ENCODE assay signal across 21 cellular contexts in genomic region chr12:95424271-95424994, GRCh38. TPM values are rescaled to one million over a fixed set of nuclear protein-coding genes. Genes with fewer than 3 reads are reported as not detected.
A peak's percentile ranks its signal among the peaks of the same experiment; 100 is the strongest.
DNase-seq lines count a peak whose midpoint lies in the region; ATAC-seq and TF ChIP-seq lines count a peak whose summit lies in the region.
"Had no signal": no experiment of that assay in that cellular context is flagged by ENCODE, and none has a peak within 500 bp of the region (broad histone marks: within the 10 kb centered on the region; RNA-seq: fewer than 3 reads in every experiment).

No MANE protein-coding gene starts in this region.

- H2AFZ ChIP-seq in OCI-LY7 (ENCODE audit: low read length): peak overlapping the region; percentile 66; the same call in 1 of the 2 replicates
- no peak overlapping the region for H2AFZ ChIP-seq in osteoblast (ENCODE audit: low read length)

- no TSS peak for BruUV-seq in OCI-LY7 (replicated peaks; lab: Mats Ljungman, UMichigan)

- intact Hi-C loops in heart right ventricle (cut with DNase I) (no loop called here), Right ventricle myocardium superior (cut with DNase I) (no loop called here), OCI-LY7 (cut with micrococcal nuclease; ENCODE audit: unreplicated experiment) (no loop called here), left colon (cut with DNase I, micrococcal nuclease) (no loop called here), upper lobe of right lung (cut with DNase I) (no loop called here)

- peaks cover 4% of the 10 kb centered on the region for H3K4me1 Mint-ChIP-seq in activated naive CD8-positive, alpha-beta T cell treated with anti-CD3 and anti-CD28 coated beads, Interleukin-2, amount 50 U/mL, for 24 hours
- peaks cover 0 to 7% of the 10 kb centered on the region in 2 donors for H3K4me1 Mint-ChIP-seq in immature natural killer cell

- H3K9me3 ChIP-seq in heart right ventricle (no peaks in the 10 kb centered on the region), OCI-LY7 (ENCODE audit: low read length) (no peaks in the 10 kb centered on the region), upper lobe of right lung (no peaks in the 10 kb centered on the region), osteoblast (ENCODE audit: low read depth, low read length) (no peaks in the 10 kb centered on the region)
- H3K9me3 ChIP-seq: breast epithelium, esophagus squamous epithelium had no signal

- peaks cover 0 to 21% (median 11%) of the 10 kb centered on the region in 9 donors for H3K4me1 ChIP-seq in heart right ventricle
- H3K4me1 ChIP-seq in OCI-LY7 (ENCODE audit: insufficient read depth, low read length, poor library complexity, severe bottlenecking): peaks cover 26% of the 10 kb centered on the region
- no peaks in the 10 kb centered on the region for H3K4me1 ChIP-seq in upper lobe of right lung
- H3K4me1 ChIP-seq in osteoblast (ENCODE audit: insufficient read depth, low read length): no peaks in the 10 kb centered on the region
- H3K4me1 ChIP-seq: breast epithelium had no signal

- peaks cover 1% of the 10 kb centered on the region for H3K27me3 Mint-ChIP-seq in activated naive CD8-positive, alpha-beta T cell treated with anti-CD3 and anti-CD28 coated beads, Interleukin-2, amount 50 U/mL, for 24 hours
- H3K27me3 Mint-ChIP-seq in immature natural killer cell (ENCODE audit: low read depth in 3 of 3): peaks cover 0 to 3% (median 2%) of the 10 kb centered on the region in 3 donors
- H3K27me3 Mint-ChIP-seq: activated B cell treated with CpG ODN at 0.5 μM for 24 hours; activated naive CD8-positive, alpha-beta T cell treated with anti-CD3 and anti-CD28 coated beads, Interleukin-2, amount 10 ng/mL, durations not matched to agents 7 days and 5 days; CD4-positive, alpha-beta T cell had no signal

- no peaks in the 10 kb centered on the region for H3K36me3 Mint-ChIP-seq in activated naive CD8-positive, alpha-beta T cell treated with anti-CD3 and anti-CD28 coated beads, Interleukin-2, amount 50 U/mL, for 24 hours (ENCODE audit: low read depth)
- H3K36me3 Mint-ChIP-seq in immature natural killer cell: no peaks in the 10 kb centered on the region
- H3K36me3 Mint-ChIP-seq: activated naive CD8-positive, alpha-beta T cell treated with anti-CD3 and anti-CD28 coated beads, Interleukin-2, amount 10 ng/mL, durations not matched to agents 7 days and 5 days had no signal

- H3K9me2 ChIP-seq in OCI-LY7 (ENCODE audit: insufficient read depth, low read length): no peaks in the 10 kb centered on the region

- H3K27me3 ChIP-seq in heart right ventricle (no peaks in the 10 kb centered on the region), upper lobe of right lung (no peaks in the 10 kb centered on the region), osteoblast (ENCODE audit: insufficient read depth, low read length) (no peaks in the 10 kb centered on the region)
- H3K27me3 ChIP-seq: breast epithelium, esophagus squamous epithelium had no signal

- H3K79me2 ChIP-seq in OCI-LY7 (ENCODE audit: insufficient read depth, low read depth, low read length): no peaks in the 10 kb centered on the region
- H3K79me2 ChIP-seq in osteoblast (ENCODE audit: insufficient read depth, low read length): no peaks in the 10 kb centered on the region

- no peak overlapping the region for H3K27ac Mint-ChIP-seq in activated naive CD8-positive, alpha-beta T cell treated with anti-CD3 and anti-CD28 coated beads, Interleukin-2, amount 50 U/mL, for 24 hours
- no peak overlapping the region for H3K27ac Mint-ChIP-seq in immature natural killer cell
- H3K27ac Mint-ChIP-seq: activated B cell treated with CpG ODN at 0.5 μM for 24 hours; activated CD8-positive, alpha-beta T cell treated with anti-CD3 and anti-CD28 coated beads, Interleukin-2, amount 10 ng/mL, durations not matched to agents 7 days and 5 days; activated naive CD8-positive, alpha-beta T cell treated with anti-CD3 and anti-CD28 coated beads, Interleukin-2, amount 10 ng/mL, durations not matched to agents 7 days and 5 days; CD4-positive, alpha-beta T cell had no signal

- H3K4me2 ChIP-seq in OCI-LY7 (ENCODE audit: low read length) (no peak overlapping the region), osteoblast (ENCODE audit: insufficient read depth, low read length) (no peak overlapping the region)

- H4K20me1 ChIP-seq in OCI-LY7 (ENCODE audit: insufficient read depth, low read length) (no peaks in the 10 kb centered on the region), osteoblast (ENCODE audit: insufficient read depth, low read length) (no peaks in the 10 kb centered on the region)

- ATAC-seq in heart right ventricle (peak in 5 of 8 donors; percentile 15 to 64 (median 61)), Right ventricle myocardium superior (ENCODE audit: poor library complexity) (no peak), left colon (peak; percentile 35), upper lobe of right lung (peak; percentile 69)
- ATAC-seq in activated naive CD8-positive, alpha-beta T cell treated with anti-CD3 and anti-CD28 coated beads, Interleukin-2, amount 50 U/mL, for 24 hours: no peak
- ATAC-seq: activated CD8-positive, alpha-beta T cell treated with anti-CD3 and anti-CD28 coated beads, Interleukin-2, amount 10 ng/mL, durations not matched to agents 7 days and 5 days; activated T-cell treated with anti-CD3 and anti-CD28 coated beads, Interleukin-2, amount 50 U/mL, for 72 hours had no signal

- POLR2A ChIA-PET in OCI-LY7 (lab: Charles Lee): interaction anchor here (0.6 to 0.7 kb wide), 2 partner anchors 9 to 278 kb away, joined by 3 read pairs; no protein-coding TSS in a partner anchor

- H3K27ac ChIP-seq in heart right ventricle: peak overlapping the region in 2 of 10 donors; percentile 2 to 47
- no peak overlapping the region for H3K27ac ChIP-seq in OCI-LY7 (ENCODE audit: low read depth, low read length, poor library complexity, severe bottlenecking)
- peak overlapping the region; percentile 30 for H3K27ac ChIP-seq in upper lobe of right lung
- H3K27ac ChIP-seq in osteoblast (ENCODE audit: low read depth, low read length): no peak overlapping the region
- H3K27ac ChIP-seq: breast epithelium, esophagus squamous epithelium had no signal

- H3K36me3 ChIP-seq in heart right ventricle (no peaks in the 10 kb centered on the region), OCI-LY7 (ENCODE audit: insufficient read depth, low read length) (no peaks in the 10 kb centered on the region), upper lobe of right lung (no peaks in the 10 kb centered on the region), osteoblast (ENCODE audit: insufficient read depth, low read length) (no peaks in the 10 kb centered on the region)
- H3K36me3 ChIP-seq: breast epithelium, esophagus squamous epithelium had no signal

- H3K4me3 ChIP-seq in heart right ventricle (no peak overlapping the region), OCI-LY7 (ENCODE audit: low read depth, low read length, poor library complexity, severe bottlenecking) (no peak overlapping the region), upper lobe of right lung (no peak overlapping the region), osteoblast (ENCODE audit: insufficient read depth, low read length) (no peak overlapping the region)
- H3K4me3 ChIP-seq: breast epithelium, esophagus squamous epithelium had no signal

- TF ChIP-seq CTCF in heart right ventricle (IDR thresholded peaks at IDR 0.05) (no peak), OCI-LY7 (conservative IDR thresholded peaks at IDR 0.05; ENCODE audit: low read length) (no peak), upper lobe of right lung (IDR thresholded peaks at IDR 0.05) (no peak), osteoblast (IDR thresholded peaks at IDR 0.05; ENCODE audit: extremely low read depth, low read depth, low read length) (no peak)

- CTCF ChIA-PET in OCI-LY7 (lab: Charles Lee; ENCODE audit: unreplicated experiment): no interaction called here

- DNase-seq in heart right ventricle (peak in 1 of 2 donors; percentile 6), Right ventricle myocardium superior (no peak), OCI-LY7 (ENCODE audit: low spot score) (no peak), left colon (no peak), upper lobe of right lung (no peak), osteoblast (ENCODE audit: insufficient read length, low spot score, missing footprints) (no peak), immature natural killer cell (no peak)
- no peak for DNase-seq in activated naive CD8-positive, alpha-beta T cell treated with anti-CD3 and anti-CD28 coated beads, Interleukin-2, amount 50 U/mL, for 24 hours
- DNase-seq: activated B cell treated with CpG ODN at 0.5 μM for 24 hours; activated CD8-positive, alpha-beta T cell treated with anti-CD3 and anti-CD28 coated beads, Interleukin-2, amount 10 ng/mL, durations not matched to agents 7 days and 5 days; activated naive CD8-positive, alpha-beta T cell treated with anti-CD3 and anti-CD28 coated beads, Interleukin-2, amount 10 ng/mL, durations not matched to agents 7 days and 5 days; activated T-cell treated with anti-CD3 and anti-CD28 coated beads, Interleukin-2, amount 50 U/mL, for 72 hours; CD4-positive, alpha-beta T cell; EL; esophagus squamous epithelium; nucleus accumbens; SHP77 treated with DMSO at 0.1 percent for 48 hours; stimulated activated CD4-positive, alpha-beta T cell treated with anti-CD3 and anti-CD28 coated beads, Interleukin-4, amount 100 ng/mL, for 1 hour; substantia nigra; T-helper 2 cell had no signal

- WGBS in heart right ventricle, 2 donors: 51 to 58% methylated on average over 8 of the region's 8 CpGs

- no peak overlapping the region for H3K4me3 Mint-ChIP-seq in activated naive CD8-positive, alpha-beta T cell treated with anti-CD3 and anti-CD28 coated beads, Interleukin-2, amount 50 U/mL, for 24 hours
- H3K4me3 Mint-ChIP-seq in immature natural killer cell: no peak overlapping the region
- H3K4me3 Mint-ChIP-seq: activated B cell treated with CpG ODN at 0.5 μM for 24 hours; activated CD8-positive, alpha-beta T cell treated with anti-CD3 and anti-CD28 coated beads, Interleukin-2, amount 10 ng/mL, durations not matched to agents 7 days and 5 days; activated naive CD8-positive, alpha-beta T cell treated with anti-CD3 and anti-CD28 coated beads, Interleukin-2, amount 10 ng/mL, durations not matched to agents 7 days and 5 days; activated T-cell treated with anti-CD3 and anti-CD28 coated beads, Interleukin-2, amount 50 U/mL, for 72 hours; CD4-positive, alpha-beta T cell had no signal

- no peaks in the 10 kb centered on the region for H3K9me3 Mint-ChIP-seq in activated naive CD8-positive, alpha-beta T cell treated with anti-CD3 and anti-CD28 coated beads, Interleukin-2, amount 50 U/mL, for 24 hours
- no peaks in the 10 kb centered on the region for H3K9me3 Mint-ChIP-seq in immature natural killer cell
- H3K9me3 Mint-ChIP-seq: activated B cell treated with CpG ODN at 0.5 μM for 24 hours; activated naive CD8-positive, alpha-beta T cell treated with anti-CD3 and anti-CD28 coated beads, Interleukin-2, amount 10 ng/mL, durations not matched to agents 7 days and 5 days; activated T-cell treated with anti-CD3 and anti-CD28 coated beads, Interleukin-2, amount 50 U/mL, for 72 hours; CD4-positive, alpha-beta T cell had no signal

RNA-seq across cellular contexts. Expression of gene METAP2, which starts 49.5 kb away (rescaled TPM):
- total RNA-seq in heart right ventricle (10 to 100 TPM; 48.8 to 68.7 (median 58.4) TPM), Right ventricle myocardium superior (51.4 TPM), OCI-LY7 (2022) (152 and 177 TPM in 2 replicates), left colon (10 to 100 TPM; 36.1 to 45.6 TPM), upper lobe of right lung (53.8 TPM), osteoblast (80.7 and 91.6 TPM in 2 replicates)
- polyA plus RNA-seq in heart right ventricle (10 to 100 TPM; 41.3 to 86.4 TPM), immature natural killer cell (10 to 100 TPM; 26.8 to 47.5 (median 35.3) TPM)
- total RNA-seq in OCI-LY7 (2014; rRNA removed; shearing (Covaris generic)): 90.3 and 102 TPM in 2 replicates

Comparison
In these comparisons a context has a peak if more than half of its experiments do, and no peak if none do; other contexts are left out.
1. ATAC-seq: peak in heart right ventricle (5 of 8), left colon (single experiment) and upper lobe of right lung (single experiment); none in Right ventricle myocardium superior (single experiment) and activated naive CD8-positive, alpha-beta T cell treated with anti-CD3 and anti-CD28 coated beads, Interleukin-2, amount 50 U/mL, for 24 hours (single experiment).